In the genomic region with DNA sequence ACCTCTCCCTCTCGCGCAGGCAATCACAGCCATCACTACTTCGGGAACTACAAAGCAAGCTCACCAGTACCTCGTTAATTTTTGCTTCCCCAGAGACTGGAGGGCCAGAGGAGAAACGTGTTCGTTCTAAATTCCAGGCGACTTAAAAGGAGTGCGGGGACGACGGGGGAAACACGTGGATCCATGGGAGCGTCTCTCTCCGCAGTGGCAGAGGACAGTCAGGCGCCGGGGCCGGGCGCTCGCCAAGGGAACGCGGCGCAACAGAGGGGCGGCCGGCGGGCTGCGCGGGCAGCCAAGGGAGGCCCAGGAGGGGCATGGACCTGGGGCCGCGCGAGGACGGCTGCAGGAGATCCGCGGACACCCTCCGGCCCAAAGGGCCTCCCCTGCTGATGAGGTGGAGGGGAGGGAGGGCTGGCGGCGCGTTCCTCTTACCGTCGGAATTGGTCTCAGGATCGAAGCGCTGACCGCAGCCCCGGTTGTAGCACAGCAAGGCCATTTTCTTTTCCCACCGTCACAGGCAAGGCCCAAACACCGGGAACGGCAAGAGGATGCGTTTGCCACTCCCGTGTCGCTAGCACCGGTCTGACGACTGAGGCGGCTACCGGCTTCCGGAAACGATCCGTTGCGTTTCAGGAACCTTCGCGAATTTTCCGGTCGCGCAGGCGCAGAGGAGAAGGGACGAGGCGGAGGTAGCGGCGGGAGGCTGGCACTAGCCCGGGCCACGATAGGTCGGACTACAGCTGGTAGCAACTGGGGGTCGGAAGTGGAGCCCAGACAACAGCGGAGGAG, we compare ENCODE assay signal across 8 cellular contexts. TPM values are rescaled to one million over a fixed set of nuclear protein-coding genes. Genes with fewer than 3 reads are reported as not detected.
DNase-seq lines count a peak whose midpoint lies in the region; ATAC-seq and TF ChIP-seq lines count a peak whose summit lies in the region.

A gene (minus strand): TSS at position 591 of the 789 bp plus-strand sequence. CDS start 95 bp downstream, at position 496.

- H3K9me3 ChIP-seq in breast epithelium (no peaks in the 10 kb centered on the region), iPS-20b (ENCODE audit: insufficient read depth, low read depth, low read length) (no peaks in the 10 kb centered on the region), skeletal muscle tissue (ENCODE audit: control insufficient read depth in 3 of 3, low read length in 3 of 3) (no peaks in the 10 kb centered on the region)

- peak within 1 kb of the TSS; percentile 91 for H3K9ac ChIP-seq in iPS-20b (ENCODE audit: low read depth, low read length)
- H3K9ac ChIP-seq in skeletal muscle tissue (ENCODE audit: low read depth in 1 of 3, low read length in 3 of 3), result peak within 1 kb of the TSS; percentile 86 to 91 (median 89)

- H3K4me1 ChIP-seq in breast epithelium (no peaks in the 10 kb centered on the region), iPS-20b (ENCODE audit: insufficient read depth, low read length) (peaks cover 12% of the 10 kb centered on the region), skeletal muscle tissue (ENCODE audit: control insufficient read depth in 3 of 3, insufficient read depth in 3 of 3, low read length in 3 of 3) (peaks cover 12 to 19% (median 16%) of the 10 kb centered on the region in 3 donors)

- intact Hi-C loops in breast epithelium (cut with DNase I; ENCODE audit: low total_unique reads), result no loop called here

- H3K4me3 ChIP-seq in breast epithelium, result peak within 1 kb of the TSS; percentile 93 to 97 (median 95)
- H3K4me3 ChIP-seq in iPS-20b (ENCODE audit: low read length), result peak within 1 kb of the TSS; percentile 98
- peak within 1 kb of the TSS; percentile 89 to 97 (median 92) for H3K4me3 ChIP-seq in skeletal muscle tissue (ENCODE audit: low read length in 3 of 3)

- H3K27me3 ChIP-seq in breast epithelium (no peaks in the 10 kb centered on the region), iPS-20b (ENCODE audit: insufficient read depth, low read length) (no peaks in the 10 kb centered on the region), skeletal muscle tissue (ENCODE audit: control insufficient read depth in 3 of 3, insufficient read depth in 3 of 3, low read length in 3 of 3) (no peaks in the 10 kb centered on the region)

- TF ChIP-seq POLR2A in breast epithelium (IDR thresholded peaks at IDR 0.05), result peak; percentile 67

- DNase-seq in ACHN (peak; percentile 88), NCI-H2196 treated with DMSO at 0.1 percent for 48 hours (lab: John Stamatoyannopoulos, UW; ENCODE audit: unreplicated experiment) (peak; percentile 78), breast epithelium (ENCODE audit: low spot score in 2 of 2) (peak; percentile 77 to 84)

- peak; percentile 93 for ATAC-seq in GM18867 (IDR thresholded peaks at IDR 0.05; ENCODE audit: unreplicated experiment)
- peak; percentile 98 for ATAC-seq in HG03097 (IDR thresholded peaks at IDR 0.05; ENCODE audit: low FRiP score, unreplicated experiment)

- in situ Hi-C loops in ACHN (cut with HindIII; ENCODE audit: low pct_ligation_motif_present, low pct_unique_long_range_greater_than_20kb, low sequenced_read_pairs), result no loop called here

- peak within 1 kb of the TSS; percentile 90 for H3K27ac ChIP-seq in VCaP
- H3K27ac ChIP-seq in breast epithelium, result peak within 1 kb of the TSS; percentile 91 to 95
- H3K27ac ChIP-seq in iPS-20b (ENCODE audit: low read length), result peak within 1 kb of the TSS; percentile 43
- H3K27ac ChIP-seq in skeletal muscle tissue (ENCODE audit: low read depth, low read length), result peak within 1 kb of the TSS; percentile 91

- H3K36me3 ChIP-seq in breast epithelium (no peaks in the 10 kb centered on the region), iPS-20b (ENCODE audit: insufficient read depth, low read depth, low read length) (no peaks in the 10 kb centered on the region), skeletal muscle tissue (ENCODE audit: control insufficient read depth in 3 of 3, insufficient read depth in 3 of 3, low read length in 3 of 3) (no peaks in the 10 kb centered on the region)

- no peak for TF ChIP-seq CTCF in VCaP (conservative IDR thresholded peaks at IDR 0.05)
- TF ChIP-seq CTCF in breast epithelium (IDR thresholded peaks at IDR 0.05), result no peak

RNA-seq across cellular contexts. Expression of the gene that starts here (rescaled TPM):
- total RNA-seq in breast epithelium (10 to 100 TPM; 39.5 to 79.5 (median 65.2) TPM), skeletal muscle tissue (21.4 TPM)

Comparison
In these comparisons a context has a peak if more than half of its experiments do, and no peak if none do; other contexts are left out.
1. Peak in every context shown above with its lines: DNase-seq, ATAC-seq, H3K4me3 ChIP-seq and H3K27ac ChIP-seq.
2. H3K27ac ChIP-seq: peak in every context shown above with its lines; median percentile 93 in breast epithelium; 91 in skeletal muscle tissue; 90 in VCaP; 43 in iPS-20b.